ENCODE assay signal across 12 cellular contexts in the genomic region with DNA sequence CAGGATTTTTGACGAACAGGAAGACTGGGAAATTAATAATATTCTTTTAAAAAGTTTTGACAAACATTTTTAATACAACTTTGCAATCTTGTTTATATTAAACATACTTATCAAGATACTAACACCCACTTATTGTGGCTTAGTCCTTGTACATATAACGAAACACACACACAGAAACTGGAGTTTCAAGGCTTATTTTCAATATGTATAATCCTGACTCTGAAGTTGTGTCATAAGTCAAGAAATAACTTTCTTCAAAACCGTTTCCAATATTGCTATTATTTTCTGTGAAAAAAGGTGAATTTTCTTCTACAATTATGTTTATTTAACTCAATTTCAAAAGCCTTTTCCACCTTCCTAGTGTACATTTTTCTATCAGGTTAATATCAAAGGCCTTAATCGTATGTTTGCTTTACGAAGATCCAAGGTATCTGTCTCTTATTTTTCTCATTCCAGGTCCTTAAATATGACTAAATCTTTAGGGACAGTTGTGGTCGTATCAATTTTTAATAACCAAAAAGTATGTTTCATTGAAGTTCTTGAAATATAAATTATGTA. TPM values are rescaled to one million over a fixed set of nuclear protein-coding genes. Genes with fewer than 3 reads are reported as not detected.
DNase-seq lines count a peak whose midpoint lies in the region; FAIRE-seq and TF ChIP-seq lines count a peak whose summit lies in the region.
"Had no signal": no experiment of that assay in that cellular context is flagged by ENCODE, and none has a peak within 500 bp of the region (broad histone marks: within the 10 kb centered on the region; RNA-seq: fewer than 3 reads in every experiment).

No MANE protein-coding gene starts in this region.

- TF ChIP-seq POLR2A in Peyer's patch (IDR thresholded peaks at IDR 0.05), result no peak

- no peak overlapping the region for H3K27ac Mint-ChIP-seq in mesothelial cell of epicardium
- H3K27ac Mint-ChIP-seq: memory B cell had no signal

- no peaks in the 10 kb centered on the region for H3K9me3 Mint-ChIP-seq in mesothelial cell of epicardium
- H3K9me3 Mint-ChIP-seq: memory B cell had no signal

- no peak overlapping the region for H3K27ac ChIP-seq in ACC112 (ENCODE audit: low read depth, low read length)
- H3K27ac ChIP-seq in SJCRH30, result peak overlapping the region; percentile 91; the same call in 1 of the 2 replicates
- H3K27ac ChIP-seq in keratinocyte (ENCODE audit: control insufficient read depth, insufficient read depth, low read length), result peak overlapping the region; percentile 23
- H3K27ac ChIP-seq in Peyer's patch, result peak overlapping the region in 1 of 4 donors; percentile 98

- TF ChIP-seq CTCF in keratinocyte (optimal IDR thresholded peaks at IDR 0.05 in 1 of 3, IDR thresholded peaks at IDR 0.05 in 1 of 3, conservative IDR thresholded peaks at IDR 0.05 in 1 of 3; ENCODE audit: extremely low read depth in 1 of 3, insufficient read depth in 2 of 3, low read length in 3 of 3) (no peak), mesothelial cell of epicardium (IDR thresholded peaks at IDR 0.05; ENCODE audit: unreplicated experiment) (no peak), Peyer's patch (IDR thresholded peaks at IDR 0.05) (no peak)

- no peaks in the 10 kb centered on the region for H4K20me1 ChIP-seq in keratinocyte (ENCODE audit: control insufficient read depth, extremely low read depth, insufficient read depth, low read length)

- H3K36me3 ChIP-seq in ACC112 (ENCODE audit: insufficient read depth, low read length) (no peaks in the 10 kb centered on the region), SJCRH30 (peaks cover 13% of the 10 kb centered on the region; the same call in 1 of the 2 replicates), keratinocyte (ENCODE audit: control insufficient read depth in 2 of 2, extremely low read depth in 1 of 2, insufficient read depth in 2 of 2, low read length in 2 of 2) (no peaks in the 10 kb centered on the region), Peyer's patch (no peaks in the 10 kb centered on the region)

- FAIRE-seq in keratinocyte (lab: Jason Lieb, UNC), result no peak

- H3K27me3 ChIP-seq in ACC112 (ENCODE audit: insufficient read depth, low read length), result no peaks in the 10 kb centered on the region
- no peaks in the 10 kb centered on the region for H3K27me3 ChIP-seq in SJCRH30
- H3K27me3 ChIP-seq in keratinocyte (ENCODE audit: control insufficient read depth, extremely low read depth, insufficient read depth, low read length), result no peaks in the 10 kb centered on the region
- H3K27me3 ChIP-seq in Peyer's patch, result no peaks in the 10 kb centered on the region

- H3K9ac ChIP-seq in keratinocyte (ENCODE audit: control insufficient read depth, extremely low read depth, insufficient read depth, low read length), result peak overlapping the region; percentile 77

- H3K27me3 Mint-ChIP-seq in mesothelial cell of epicardium (ENCODE audit: low read depth), result peaks cover 85% of the 10 kb centered on the region

- H3K4me2 ChIP-seq in keratinocyte (ENCODE audit: control insufficient read depth, extremely low read depth, insufficient read depth, low read depth, low read length), result peak overlapping the region; percentile 84

- no peaks in the 10 kb centered on the region for H3K9me1 ChIP-seq in keratinocyte (ENCODE audit: control insufficient read depth, extremely low read depth, insufficient read depth, low read length)

- peaks cover 56% of the 10 kb centered on the region for H3K79me2 ChIP-seq in ACC112 (ENCODE audit: control insufficient read depth, insufficient read depth, low read length, unreplicated experiment)
- H3K79me2 ChIP-seq in keratinocyte (ENCODE audit: control insufficient read depth, insufficient read depth, low read length), result peaks cover 4% of the 10 kb centered on the region

- no peaks in the 10 kb centered on the region for H3K36me3 Mint-ChIP-seq in mesothelial cell of epicardium
- H3K36me3 Mint-ChIP-seq: memory B cell had no signal

- DNase-seq in EH (ENCODE audit: low read depth), result peak; percentile 20
- DNase-seq in SJCRH30, result peak in 1 of 2 experiments; percentile 22
- no peak for DNase-seq in keratinocyte (ENCODE audit: low read depth, low spot score)
- no peak for DNase-seq in mesothelial cell of epicardium (ENCODE audit: low spot score in 2 of 2, unreplicated experiment in 2 of 2)
- DNase-seq in NCI-H2227 (lab: John Stamatoyannopoulos, UW; ENCODE audit: unreplicated experiment), result no peak
- no peak for DNase-seq in DMS53 treated with DMSO at 0.1 percent for 48 hours (lab: John Stamatoyannopoulos, UW; ENCODE audit: unreplicated experiment)
- DNase-seq in Peyer's patch, result no peak
- DNase-seq: H7; SHP77; stimulated activated CD4-positive, alpha-beta T cell treated with anti-CD3 and anti-CD28 coated beads, Interleukin-2, amount 100 ng/mL, for 48 hours had no signal

- H3K4me1 Mint-ChIP-seq in mesothelial cell of epicardium, result peaks cover 20% of the 10 kb centered on the region

- H3K4me3 ChIP-seq in ACC112 (ENCODE audit: low read depth, low read length) (peak overlapping the region; percentile 88), SJCRH30 (peak overlapping the region; percentile 84), keratinocyte (ENCODE audit: control insufficient read depth in 2 of 3, extremely low read depth in 1 of 3, insufficient read depth in 2 of 3, low read depth in 1 of 3, low read length in 3 of 3) (peak overlapping the region in 2 of 3 experiments; percentile 95 to 98), Peyer's patch (peak overlapping the region in 2 of 4 donors; percentile 4 to 74)

- no peak overlapping the region for H2AFZ ChIP-seq in ACC112 (ENCODE audit: low read length, unreplicated experiment)
- peak overlapping the region; percentile 99 for H2AFZ ChIP-seq in keratinocyte (ENCODE audit: control insufficient read depth, low read length)

- no peak overlapping the region for H3K4me3 Mint-ChIP-seq in mesothelial cell of epicardium
- H3K4me3 Mint-ChIP-seq: memory B cell had no signal

- H3K9me3 ChIP-seq in SJCRH30 (replicated peaks) (no peaks in the 10 kb centered on the region), keratinocyte (ENCODE audit: control insufficient read depth, low read depth, low read length) (no peaks in the 10 kb centered on the region), Peyer's patch (no peaks in the 10 kb centered on the region)

- H3K4me1 ChIP-seq in ACC112 (ENCODE audit: control insufficient read depth, insufficient read depth, low read length, unreplicated experiment) (peaks cover 6% of the 10 kb centered on the region), SJCRH30 (peaks cover 10% of the 10 kb centered on the region; the same call in 1 of the 2 replicates), keratinocyte (ENCODE audit: control insufficient read depth, extremely low read depth, insufficient read depth, low read length) (peaks cover 10% of the 10 kb centered on the region), Peyer's patch (peaks cover 0 to 8% (median 4%) of the 10 kb centered on the region in 4 donors)

- dilution Hi-C loops in keratinocyte (cut with MboI; ENCODE audit: extremely low pct_ligation_motif_present, low sequenced_read_pairs), result no loop called here

RNA-seq across cellular contexts. Expression of a gene that starts 1.8 kb away (rescaled TPM):
- 66.6 and 71.1 TPM in 2 replicates for total RNA-seq in SJCRH30 (2014; rRNA removed; shearing (Covaris generic))
- 0.31 to 1.9 TPM (median 1.3 TPM) in 3 replicates for polyA plus RNA-seq in keratinocyte
- polyA plus RNA-seq in keratinocyte (2011; ENCODE audit: low read depth), result 0.22 TPM
- polyA plus RNA-seq in keratinocyte (2011; cell fraction: cytosol; rRNA removed), result 0.39 and 0.49 TPM in 2 replicates
- 0.24 and 0.32 TPM in 2 replicates for polyA plus RNA-seq in keratinocyte (2011; cell fraction: nucleus; rRNA removed)
- 0.56 and 1.7 TPM in 2 replicates for polyA plus RNA-seq in keratinocyte (2012; ENCODE audit: low replicate concordance)
- 0.49 to 1.2 TPM in 2 of 3 replicates, not detected in the other for polyA minus RNA-seq in keratinocyte
- 2.1 TPM for polyA minus RNA-seq in keratinocyte (2011; cell fraction: cytosol; rRNA and poly(A)+ RNA removed)
- 0.31 and 0.32 TPM in 2 replicates for polyA minus RNA-seq in keratinocyte (2011; cell fraction: nucleus; rRNA and poly(A)+ RNA removed)
- total RNA-seq in mesothelial cell of epicardium (0.63 to 0.80 TPM (median 0.67 TPM) in 3 replicates), Peyer's patch (10 to 100 TPM in 2 of 4 donors, 1 to 10 TPM in 2; 5.8 to 14.5 (median 9.5) TPM)

RNA-seq across cellular contexts. Expression of a gene that starts 11.8 kb away (rescaled TPM):
- 124 and 126 TPM in 2 replicates for total RNA-seq in SJCRH30 (2014; rRNA removed; shearing (Covaris generic))
- polyA plus RNA-seq in keratinocyte, result 18.6 to 33.1 TPM (median 21.1 TPM) in 3 replicates
- 45.0 TPM for polyA plus RNA-seq in keratinocyte (2011; ENCODE audit: low read depth)
- polyA plus RNA-seq in keratinocyte (2011; cell fraction: cytosol; rRNA removed), result 23.1 and 33.9 TPM in 2 replicates
- 16.0 and 18.3 TPM in 2 replicates for polyA plus RNA-seq in keratinocyte (2011; cell fraction: nucleus; rRNA removed)
- 37.6 and 45.9 TPM in 2 replicates for polyA plus RNA-seq in keratinocyte (2012; ENCODE audit: low replicate concordance)
- 5.6 to 62.2 TPM (median 23.3 TPM) in 3 replicates for polyA minus RNA-seq in keratinocyte
- 12.7 TPM for polyA minus RNA-seq in keratinocyte (2011; cell fraction: cytosol; rRNA and poly(A)+ RNA removed)
- 16.0 and 44.8 TPM in 2 replicates for polyA minus RNA-seq in keratinocyte (2011; cell fraction: nucleus; rRNA and poly(A)+ RNA removed)
- total RNA-seq in mesothelial cell of epicardium (43.2 to 47.6 TPM (median 44.4 TPM) in 3 replicates), Peyer's patch (10 to 100 TPM; 36.9 to 77.6 (median 48.3) TPM)
